In the genomic region with DNA sequence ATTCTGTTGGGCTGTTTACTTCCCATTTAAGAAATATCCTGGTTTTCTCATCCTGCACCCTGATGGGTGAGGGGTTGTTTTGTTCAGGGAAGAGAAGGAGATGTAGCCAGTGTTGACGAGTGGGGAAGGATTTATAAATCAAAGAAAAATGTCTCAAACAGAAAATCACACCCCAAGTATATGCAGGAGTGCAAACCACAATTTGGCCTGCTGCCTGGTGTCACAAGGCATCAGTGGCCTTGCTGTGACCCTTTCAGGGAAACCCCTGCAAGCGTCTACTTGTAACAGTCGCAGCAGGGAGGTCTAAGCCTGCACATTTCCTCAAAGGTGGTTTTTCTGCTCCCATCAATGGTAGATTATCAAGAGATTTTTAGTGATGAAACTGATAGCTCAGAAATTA, we compare ENCODE assay signal across 8 cellular contexts.
DNase-seq lines count a peak whose midpoint lies in the region; ATAC-seq and FAIRE-seq lines count a peak whose summit lies in the region.
"Had no signal": no experiment of that assay in that cellular context is flagged by ENCODE, and none has a peak within 500 bp of the region (broad histone marks: within the 10 kb centered on the region; RNA-seq: fewer than 3 reads in every experiment).

No MANE protein-coding gene starts in this region.

- H3K4me3 ChIP-seq in small intestine (ENCODE audit: low read depth in 1 of 2, low read length in 2 of 2) (no peak overlapping the region), right cardiac atrium (ENCODE audit: low read length) (no peak overlapping the region)

- H3K27me3 ChIP-seq in small intestine (ENCODE audit: control insufficient read depth in 2 of 2, insufficient read depth in 2 of 2, low read length in 2 of 2) (no peaks in the 10 kb centered on the region), right cardiac atrium (ENCODE audit: control insufficient read depth, insufficient read depth) (no peaks in the 10 kb centered on the region)

- H3K27ac ChIP-seq in small intestine (ENCODE audit: low read depth in 1 of 2, low read length in 1 of 2): no peak overlapping the region
- H3K27ac ChIP-seq in right cardiac atrium (ENCODE audit: low read length): no peak overlapping the region
- H3K27ac ChIP-seq: VCaP had no signal

- H3K36me3 ChIP-seq in small intestine (ENCODE audit: control insufficient read depth in 2 of 2, insufficient read depth in 2 of 2, low read length in 2 of 2): no peaks in the 10 kb centered on the region

- ATAC-seq in GM19023 (IDR thresholded peaks at IDR 0.05; ENCODE audit: unreplicated experiment) (peak; percentile 98), HG03457 (IDR thresholded peaks at IDR 0.05; ENCODE audit: unreplicated experiment) (peak; percentile 98), right cardiac atrium (no peak)

- no peak for FAIRE-seq in small intestine (lab: Jason Lieb, UNC)

- DNase-seq in H4 (ENCODE audit: low spot score): peak; percentile 56
- DNase-seq in renal cortical epithelial cell (ENCODE audit: low read depth): peak; percentile 35
- DNase-seq in small intestine: no peak
- no peak for DNase-seq in stimulated activated CD4-positive, alpha-beta T cell treated with anti-CD3 and anti-CD28 coated beads, Interleukin-15, amount 100 ng/mL, for 24 hours
- DNase-seq in right cardiac atrium: no peak

- H3K9me3 ChIP-seq in small intestine (ENCODE audit: control insufficient read depth, low read depth) (no peaks in the 10 kb centered on the region), right cardiac atrium (ENCODE audit: control insufficient read depth, low read length) (no peaks in the 10 kb centered on the region)

- H3K4me1 ChIP-seq in small intestine (ENCODE audit: control insufficient read depth in 2 of 2, insufficient read depth in 1 of 2, low read depth in 1 of 2, low read length in 1 of 2) (no peaks in the 10 kb centered on the region), right cardiac atrium (ENCODE audit: control insufficient read depth, insufficient read depth, low read length) (no peaks in the 10 kb centered on the region)

- 49 to 79% (median 61%) methylated on average over 3 of the region's 3 CpGs for WGBS in small intestine, 3 donors
- WGBS in right cardiac atrium: 53% methylated on average over 3 of the region's 3 CpGs

- intact Hi-C loops in right cardiac atrium (cut with DNase I): no loop called here

Comparison
In these comparisons a context has a peak if more than half of its experiments do, and no peak if none do; other contexts are left out.
1. ATAC-seq: peak in GM19023 (single experiment) and HG03457 (single experiment); none in right cardiac atrium (0 of 2).
2. DNase-seq: peak in H4 (single experiment) and renal cortical epithelial cell (single experiment); none in small intestine (single experiment), stimulated activated CD4-positive, alpha-beta T cell treated with anti-CD3 and anti-CD28 coated beads, Interleukin-15, amount 100 ng/mL, for 24 hours (single experiment) and right cardiac atrium (0 of 3).